In the genomic region with DNA sequence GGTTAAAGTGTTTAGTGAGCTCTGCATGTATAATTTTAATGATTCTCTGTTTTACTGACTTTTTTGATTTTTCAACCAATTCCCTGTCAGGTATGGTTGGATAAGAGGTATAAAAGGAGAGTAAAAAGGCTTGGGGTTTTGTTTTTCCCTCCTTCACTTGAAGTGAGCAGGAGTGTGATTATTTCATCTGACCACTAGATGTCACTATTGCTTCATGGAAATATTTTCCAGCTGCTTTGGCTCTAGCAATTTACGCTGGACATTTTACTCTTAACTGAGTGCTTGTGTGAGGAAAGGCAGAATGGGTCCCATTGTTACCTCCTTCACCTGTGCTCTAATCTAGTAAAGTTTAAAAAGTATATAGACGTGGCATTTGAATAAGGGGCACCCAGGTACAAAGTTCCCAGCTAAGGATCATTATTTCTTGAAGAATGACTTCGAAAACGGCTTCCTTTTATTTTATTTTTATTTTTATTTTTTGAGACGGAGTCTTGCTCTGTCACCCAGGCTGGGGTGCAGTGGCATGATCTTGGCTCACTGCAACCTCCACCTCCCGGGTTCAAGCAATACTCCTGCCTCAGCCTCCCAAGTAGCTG, we compare ENCODE assay signal across 8 cellular contexts.
A peak's percentile ranks its signal among the peaks of the same experiment; 100 is the strongest.
DNase-seq lines count a peak whose midpoint lies in the region; ATAC-seq, FAIRE-seq and TF ChIP-seq lines count a peak whose summit lies in the region.

No MANE protein-coding gene starts in this region.

- H3K4me3 ChIP-seq in HAP-1 (no peak overlapping the region), SU-DHL-6 (ENCODE audit: insufficient read depth, low read length, poor library complexity, severe bottlenecking) (no peak overlapping the region), fibroblast of mammary gland (ENCODE audit: control insufficient read depth, low read depth, low read length) (no peak overlapping the region), neural progenitor cell (no peak overlapping the region)

- H3K36me3 Mint-ChIP-seq in neural progenitor cell: no peaks in the 10 kb centered on the region

- H4K20me1 ChIP-seq in SU-DHL-6 (ENCODE audit: low read depth, low read length) (no peaks in the 10 kb centered on the region), neural progenitor cell (ENCODE audit: low read depth) (no peaks in the 10 kb centered on the region)

- H3K9me3 Mint-ChIP-seq in neural progenitor cell: no peaks in the 10 kb centered on the region

- DNase-seq in HAP-1 (ENCODE audit: low spot score in 2 of 2) (peak; percentile 8 to 64), NCI-H146 treated with DMSO at 0.1 percent for 48 hours (lab: John Stamatoyannopoulos, UW; ENCODE audit: unreplicated experiment) (peak; percentile 41), fibroblast of mammary gland (ENCODE audit: low read depth) (peak; percentile 74), neural progenitor cell (ENCODE audit: low spot score) (peak; percentile 79)
- no peak for DNase-seq in stimulated activated CD4-positive, alpha-beta T cell treated with anti-CD3 and anti-CD28 coated beads, Interleukin-15, amount 100 ng/mL, for 24 hours

- peaks cover 9% of the 10 kb centered on the region for H3K27me3 Mint-ChIP-seq in neural progenitor cell (ENCODE audit: insufficient read depth, low read depth)

- H2AFZ ChIP-seq in SU-DHL-6 (ENCODE audit: low read depth, low read length, severe bottlenecking): no peak overlapping the region
- H2AFZ ChIP-seq in neural progenitor cell (replicated peaks): peak overlapping the region; percentile 4

- H3K36me3 ChIP-seq in HAP-1 (replicated peaks) (no peaks in the 10 kb centered on the region), SU-DHL-6 (ENCODE audit: low read length) (no peaks in the 10 kb centered on the region), neural progenitor cell (no peaks in the 10 kb centered on the region)

- no peak overlapping the region for H3K9ac ChIP-seq in SU-DHL-6 (ENCODE audit: low read length)
- H3K9ac ChIP-seq in neural progenitor cell: no peak overlapping the region

- no peaks in the 10 kb centered on the region for H3K9me2 ChIP-seq in SU-DHL-6 (replicated peaks; ENCODE audit: insufficient read depth, low read length)

- H3K27me3 ChIP-seq in HAP-1 (ENCODE audit: low read depth): peaks cover 3% of the 10 kb centered on the region; the same call in 1 of the 2 replicates
- H3K27me3 ChIP-seq in SU-DHL-6 (ENCODE audit: low read length): no peaks in the 10 kb centered on the region
- no peaks in the 10 kb centered on the region for H3K27me3 ChIP-seq in neural progenitor cell

- H3K4me1 ChIP-seq in HAP-1 (peaks cover 16% of the 10 kb centered on the region), neural progenitor cell (no peaks in the 10 kb centered on the region)

- H3K27ac ChIP-seq in SU-DHL-6 (ENCODE audit: low read depth, low read length) (no peak overlapping the region), neural progenitor cell (no peak overlapping the region)

- no peaks in the 10 kb centered on the region for H3K4me1 Mint-ChIP-seq in neural progenitor cell

- H3K9me3 ChIP-seq in HAP-1 (no peaks in the 10 kb centered on the region), SU-DHL-6 (ENCODE audit: insufficient read depth, low read length) (no peaks in the 10 kb centered on the region), neural progenitor cell (ENCODE audit: low read depth) (no peaks in the 10 kb centered on the region)

- H3F3A ChIP-seq in SU-DHL-6 (ENCODE audit: insufficient read depth) (no peaks in the 10 kb centered on the region), neural progenitor cell (ENCODE audit: low read depth) (no peaks in the 10 kb centered on the region)

- H3K79me2 ChIP-seq in SU-DHL-6 (ENCODE audit: insufficient read depth, low read length) (no peaks in the 10 kb centered on the region), neural progenitor cell (ENCODE audit: low read depth) (no peaks in the 10 kb centered on the region)

- TF ChIP-seq CTCF in SU-DHL-6 (IDR thresholded peaks at IDR 0.05; ENCODE audit: insufficient read depth, low read length, poor library complexity, severe bottlenecking): peak; percentile 36
- peak; percentile 72 for TF ChIP-seq CTCF in fibroblast of mammary gland (conservative IDR thresholded peaks at IDR 0.05; ENCODE audit: control insufficient read depth, insufficient read depth, low read depth, low read length)
- TF ChIP-seq CTCF in neural progenitor cell (IDR thresholded peaks at IDR 0.05): peak; percentile 80

- peak overlapping the region; percentile 51 for H3K27ac Mint-ChIP-seq in neural progenitor cell

- peak; percentile 98 for FAIRE-seq in G401.6 (lab: Jason Lieb, UNC)

- no peak overlapping the region for H3K4me3 Mint-ChIP-seq in neural progenitor cell

- in situ Hi-C loops in HAP-1 (cut with MboI; ENCODE audit: low sequenced_read_pairs): loop anchor here (5.0 kb wide), 1 partner anchor 231 kb away; a partner anchor contains a TSS

- H3K4me2 ChIP-seq in SU-DHL-6 (ENCODE audit: low read depth, low read length, poor library complexity, severe bottlenecking) (no peak overlapping the region), neural progenitor cell (no peak overlapping the region)

- ATAC-seq in GM21381 (IDR thresholded peaks at IDR 0.05; ENCODE audit: unreplicated experiment): no peak
